ENCODE assay signal across 17 cellular contexts in the genomic region with DNA sequence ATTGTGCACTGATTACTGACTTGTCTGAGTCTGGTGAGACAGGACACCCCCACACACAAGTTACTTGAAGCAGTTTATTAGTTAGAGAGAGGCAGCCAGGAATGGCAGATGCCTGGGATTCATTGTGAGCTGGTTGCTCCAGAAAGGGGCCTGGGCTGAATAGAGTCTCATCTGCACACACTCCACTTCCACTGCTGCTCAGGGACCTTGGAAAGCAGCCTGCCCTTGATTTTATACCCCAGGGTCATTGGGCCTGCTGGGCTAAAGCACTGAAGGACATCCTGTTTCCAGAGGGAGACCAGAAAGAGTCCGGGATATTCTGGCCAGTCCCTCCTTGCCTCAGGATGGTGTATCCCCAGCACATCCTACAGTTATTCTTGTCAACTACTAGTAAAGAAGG. TPM values are rescaled to one million over a fixed set of nuclear protein-coding genes. Genes with fewer than 3 reads are reported as not detected.
DNase-seq lines count a peak whose midpoint lies in the region; ATAC-seq and TF ChIP-seq lines count a peak whose summit lies in the region.
"Had no signal": no experiment of that assay in that cellular context is flagged by ENCODE, and none has a peak within 500 bp of the region (broad histone marks: within the 10 kb centered on the region; RNA-seq: fewer than 3 reads in every experiment).

No MANE protein-coding gene starts in this region.

- H3K4me1 Mint-ChIP-seq in brain (peaks cover 65% of the 10 kb centered on the region), nephron progenitor cell (peaks cover 16% of the 10 kb centered on the region)
- H3K4me1 Mint-ChIP-seq: CD8-positive, alpha-beta memory T cell had no signal

- DNase-seq in left ventricle myocardium superior (no peak), right cardiac atrium (no peak), nephron progenitor cell (peak; percentile 4), ACHN (no peak)
- DNase-seq: BE2C; Caco-2; CD8-positive, alpha-beta memory T cell; GOT3; HCEC 1CT; HFFc6; IMR-90; KBM-7 had no signal

- peak overlapping the region in 4 of 5 experiments; percentile 10 to 81 (median 54) for H3K27ac Mint-ChIP-seq in brain
- H3K27ac Mint-ChIP-seq in nephron progenitor cell: peak overlapping the region; percentile 62
- H3K27ac Mint-ChIP-seq: CD8-positive, alpha-beta memory T cell; HFFc6 had no signal

- no peak overlapping the region for H3K4me3 ChIP-seq in right cardiac atrium (ENCODE audit: low read length)
- H3K4me3 ChIP-seq: GM12878 had no signal

- no peaks in the 10 kb centered on the region for H3K27me3 ChIP-seq in right cardiac atrium (ENCODE audit: control insufficient read depth, insufficient read depth)
- H3K27me3 ChIP-seq: BE2C had no signal

- H3K4me1 ChIP-seq in right cardiac atrium (ENCODE audit: control insufficient read depth, insufficient read depth, low read length): peaks cover 12% of the 10 kb centered on the region
- H3K4me1 ChIP-seq: BE2C, Caco-2 had no signal

- H3K27ac ChIP-seq in right cardiac atrium (ENCODE audit: low read length): no peak overlapping the region
- H3K27ac ChIP-seq: HL-60 had no signal

- no peak for TF ChIP-seq CTCF in brain (conservative IDR thresholded peaks at IDR 0.05)
- no peak for TF ChIP-seq CTCF in nephron progenitor cell (IDR thresholded peaks at IDR 0.05)

- peaks cover 6% of the 10 kb centered on the region for H3K36me3 Mint-ChIP-seq in brain
- peaks cover 13% of the 10 kb centered on the region for H3K36me3 Mint-ChIP-seq in nephron progenitor cell (ENCODE audit: low read depth)

- H3K27me3 Mint-ChIP-seq in brain (peaks cover 2% of the 10 kb centered on the region), nephron progenitor cell (ENCODE audit: low read depth, poor library complexity) (no peaks in the 10 kb centered on the region)
- H3K27me3 Mint-ChIP-seq: CD8-positive, alpha-beta memory T cell had no signal

- ATAC-seq in left ventricle myocardium superior: peak; percentile 51
- ATAC-seq in right cardiac atrium: no peak
- no peak for ATAC-seq in HG02678 (IDR thresholded peaks at IDR 0.05; ENCODE audit: unreplicated experiment)
- no peak for ATAC-seq in GM21825 (IDR thresholded peaks at IDR 0.05; ENCODE audit: unreplicated experiment)

- H3K9me3 Mint-ChIP-seq in brain (peaks cover 0 to under 1% (median 0%) of the 10 kb centered on the region in 5 experiments), nephron progenitor cell (no peaks in the 10 kb centered on the region)
- H3K9me3 Mint-ChIP-seq: HFFc6 had no signal

- intact Hi-C loops in left ventricle myocardium superior (cut with micrococcal nuclease): no loop called here
- intact Hi-C loops in right cardiac atrium (cut with DNase I): no loop called here

- in situ Hi-C loops in ACHN (cut with HindIII; ENCODE audit: low pct_ligation_motif_present, low pct_unique_long_range_greater_than_20kb, low sequenced_read_pairs): no loop called here

- 71% methylated on average over 1 of the region's 1 CpG for WGBS in right cardiac atrium

- H3K9me3 ChIP-seq in right cardiac atrium (ENCODE audit: control insufficient read depth, low read length): no peaks in the 10 kb centered on the region
- H3K9me3 ChIP-seq: BE2C, Caco-2 had no signal

- no peak overlapping the region for H3K4me3 Mint-ChIP-seq in brain
- H3K4me3 Mint-ChIP-seq in nephron progenitor cell: no peak overlapping the region
- H3K4me3 Mint-ChIP-seq: CD8-positive, alpha-beta memory T cell; HFFc6 had no signal

RNA-seq across cellular contexts. Expression of gene FBXL7, which starts 47.5 kb away (rescaled TPM):
- 21.6 TPM for total RNA-seq in left ventricle myocardium superior
- total RNA-seq in right cardiac atrium: 10 to 100 TPM; 16.1 to 22.2 (median 18.4) TPM
- 10.2 TPM for polyA plus RNA-seq in right cardiac atrium
- polyA plus RNA-seq in brain (ENCODE audit: insufficient read depth, low read depth, low replicate concordance): 18.8 TPM
- total RNA-seq: Caco-2; CD8-positive, alpha-beta memory T cell had no signal
- polyA plus RNA-seq: CD8-positive, alpha-beta memory T cell had no signal
